Comparison of ENCODE assay signal across 9 cellular contexts in genomic region chr19:42250666-42251531, GRCh38. TPM values are rescaled to one million over a fixed set of nuclear protein-coding genes. Genes with fewer than 3 reads are reported as not detected.
A peak's percentile ranks its signal among the peaks of the same experiment; 100 is the strongest.
DNase-seq lines count a peak whose midpoint lies in the region; ATAC-seq and TF ChIP-seq lines count a peak whose summit lies in the region.
"Had no signal": no experiment of that assay in that cellular context is flagged by ENCODE, and none has a peak within 500 bp of the region (broad histone marks: within the 10 kb centered on the region; RNA-seq: fewer than 3 reads in every experiment).

No MANE protein-coding gene starts in this region.

- no peak overlapping the region for H3K27ac ChIP-seq in MM.1S (ENCODE audit: low read length)
- peak overlapping the region; percentile 27 for H3K27ac ChIP-seq in effector memory CD4-positive, alpha-beta T cell (ENCODE audit: insufficient read depth, low read length, poor library complexity, severe bottlenecking)
- H3K27ac ChIP-seq: KMS-11 had no signal

- H3K9me3 Mint-ChIP-seq in naive thymus-derived CD8-positive, alpha-beta T cell, result no peaks in the 10 kb centered on the region

- H4K20me1 ChIP-seq in MM.1S (ENCODE audit: insufficient read depth, low read length), result no peaks in the 10 kb centered on the region

- no peaks in the 10 kb centered on the region for H3K36me3 ChIP-seq in MM.1S (replicated peaks; ENCODE audit: insufficient read depth, low read length)
- H3K36me3 ChIP-seq in effector memory CD4-positive, alpha-beta T cell (ENCODE audit: control insufficient read depth, insufficient read depth, low read length), result peaks cover 11% of the 10 kb centered on the region

- peaks cover 6% of the 10 kb centered on the region for H3F3A ChIP-seq in MM.1S (ENCODE audit: insufficient read depth, low read length)

- peaks cover 0 to 10% (median 2%) of the 10 kb centered on the region in 3 donors for H3K36me3 Mint-ChIP-seq in naive thymus-derived CD8-positive, alpha-beta T cell

- peaks cover 29% of the 10 kb centered on the region for H3K79me2 ChIP-seq in MM.1S (ENCODE audit: low read length)

- H3K27me3 Mint-ChIP-seq in naive thymus-derived CD8-positive, alpha-beta T cell, result no peaks in the 10 kb centered on the region

- peaks cover 2% of the 10 kb centered on the region; the same call in 1 of the 2 replicates for H3K27me3 ChIP-seq in MM.1S (replicated peaks; ENCODE audit: insufficient read depth, low read length)
- H3K27me3 ChIP-seq in effector memory CD4-positive, alpha-beta T cell (replicated peaks; ENCODE audit: control insufficient read depth, insufficient read depth, low read length, poor library complexity, severe bottlenecking), result no peaks in the 10 kb centered on the region

- H3K4me3 Mint-ChIP-seq in naive thymus-derived CD8-positive, alpha-beta T cell, result peak overlapping the region in 9 of 10 donors; percentile 19 to 98 (median 57)

- POLR2A ChIA-PET in naive thymus-derived CD8-positive, alpha-beta T cell (lab: Charles Lee), result interaction anchor here (0.5 to 10.6 kb wide), 14 partner anchors 8 to 176 kb away, joined by 3 to 121 read pairs (median 4); partner anchors contain the start of genes CIC, GSK3A, PAFAH1B3 and ZNF526

- no peak overlapping the region for H3K4me2 ChIP-seq in MM.1S (ENCODE audit: low read depth, low read length)
- H3K4me2 ChIP-seq: KMS-11 had no signal

- H3K4me1 ChIP-seq in MM.1S (ENCODE audit: low read length), result 0 out of 2 replicates have a peak, but pooled peaks cover 8% of the 10 kb centered on the region
- H3K4me1 ChIP-seq in effector memory CD4-positive, alpha-beta T cell (ENCODE audit: control insufficient read depth, insufficient read depth, low read length, poor library complexity, severe bottlenecking), result peaks cover 30% of the 10 kb centered on the region

- DNase-seq in 8988T, result peak; percentile 21
- DNase-seq in MM.1S, result peak; percentile 4
- no peak for DNase-seq in effector memory CD4-positive, alpha-beta T cell
- peak in 3 of 10 donors; percentile 15 to 36 (median 25) for DNase-seq in naive thymus-derived CD8-positive, alpha-beta T cell
- DNase-seq in inferior parietal cortex (ENCODE audit: extremely low spot score), result no peak
- no peak for DNase-seq in middle frontal gyrus (ENCODE audit: extremely low spot score, low spot score)
- no peak for DNase-seq in cerebellum (ENCODE audit: low spot score)

- no peaks in the 10 kb centered on the region for H3K9me2 ChIP-seq in MM.1S (replicated peaks; ENCODE audit: insufficient read depth, low read length)

- ATAC-seq in naive thymus-derived CD8-positive, alpha-beta T cell, result peak in 1 of 2 donors; percentile 1
- no peak for ATAC-seq in GM21381 (IDR thresholded peaks at IDR 0.05; ENCODE audit: unreplicated experiment)

- H3K4me3 ChIP-seq in MM.1S (ENCODE audit: low read length), result no peak overlapping the region
- H3K4me3 ChIP-seq in effector memory CD4-positive, alpha-beta T cell (ENCODE audit: insufficient read depth, low read depth, low read length, poor library complexity, severe bottlenecking), result no peak overlapping the region

- H3K9ac ChIP-seq in MM.1S (ENCODE audit: low read length), result no peak overlapping the region
- H3K9ac ChIP-seq: KMS-11 had no signal

- H3K9me3 ChIP-seq in MM.1S (replicated peaks; ENCODE audit: insufficient read depth, low read length), result no peaks in the 10 kb centered on the region
- H3K9me3 ChIP-seq in effector memory CD4-positive, alpha-beta T cell (ENCODE audit: control insufficient read depth, low read length), result no peaks in the 10 kb centered on the region

- peaks cover 20 to 65% (median 41%) of the 10 kb centered on the region in 4 donors for H3K4me1 Mint-ChIP-seq in naive thymus-derived CD8-positive, alpha-beta T cell

- peak overlapping the region; percentile 57 to 95 (median 78) for H3K27ac Mint-ChIP-seq in naive thymus-derived CD8-positive, alpha-beta T cell

- TF ChIP-seq CTCF in MM.1S (IDR thresholded peaks at IDR 0.05; ENCODE audit: low read length), result no peak

- no peak overlapping the region for H2AFZ ChIP-seq in MM.1S (ENCODE audit: low read length)

RNA-seq across cellular contexts. Expression of gene ERF, which starts 4.0 kb away (rescaled TPM):
- 10 to 100 TPM; 41.0 to 47.3 TPM for total RNA-seq in naive thymus-derived CD8-positive, alpha-beta T cell
- polyA plus RNA-seq in naive thymus-derived CD8-positive, alpha-beta T cell, result 1 to 10 TPM; 2.8 to 6.2 (median 4.6) TPM
- 9.2 TPM for total RNA-seq in cerebellum

RNA-seq across cellular contexts. Expression of gene GSK3A, which starts 8.5 kb away (rescaled TPM):
- total RNA-seq in naive thymus-derived CD8-positive, alpha-beta T cell, result 10 to 100 TPM; 27.1 to 28.1 TPM
- polyA plus RNA-seq in naive thymus-derived CD8-positive, alpha-beta T cell, result 10 to 100 TPM in 2 of 3 donors, 1 to 10 TPM in 1; 9.9 to 19.3 (median 12.8) TPM
- total RNA-seq in cerebellum, result 16.8 TPM

RNA-seq across cellular contexts. Expression of gene CIC, which starts 18.2 kb away (rescaled TPM):
- total RNA-seq in naive thymus-derived CD8-positive, alpha-beta T cell, result 10 to 100 TPM; 84.7 to 87.4 TPM
- 1 to 10 TPM in 2 of 3 donors, under 1 TPM in 1; 0.43 to 1.8 (median 1.3) TPM for polyA plus RNA-seq in naive thymus-derived CD8-positive, alpha-beta T cell
- 24.0 TPM for total RNA-seq in cerebellum

RNA-seq across cellular contexts. Expression of gene ZNF526, which starts 30.8 kb away (rescaled TPM):
- total RNA-seq in naive thymus-derived CD8-positive, alpha-beta T cell, result 10 to 100 TPM; 16.6 to 20.1 TPM
- polyA plus RNA-seq in naive thymus-derived CD8-positive, alpha-beta T cell, result 1 to 10 TPM; 3.9 to 8.1 (median 4.5) TPM
- total RNA-seq in cerebellum, result 6.4 TPM

RNA-seq across cellular contexts. Expression of gene DEDD2, which starts 33.4 kb away (rescaled TPM):
- total RNA-seq in naive thymus-derived CD8-positive, alpha-beta T cell, result 10 to 100 TPM; 56.5 to 58.7 TPM
- polyA plus RNA-seq in naive thymus-derived CD8-positive, alpha-beta T cell, result 100 to 1,000 TPM; 117 to 149 (median 133) TPM
- total RNA-seq in cerebellum, result 17.8 TPM

Comparison
In these comparisons a context has a peak if more than half of its experiments do, and no peak if none do; other contexts are left out.
1. DNase-seq: peak in 8988T (single experiment) and MM.1S (single experiment); none in effector memory CD4-positive, alpha-beta T cell (0 of 3), inferior parietal cortex (single experiment), middle frontal gyrus (single experiment) and cerebellum (single experiment).